ENCODE assay signal across 8 cellular contexts in genomic region chr18:72543362-72544055, GRCh38. TPM values are rescaled to one million over a fixed set of nuclear protein-coding genes. Genes with fewer than 3 reads are reported as not detected.
DNase-seq lines count a peak whose midpoint lies in the region; ATAC-seq lines count a peak whose summit lies in the region.

No MANE protein-coding gene starts in this region.

- ATAC-seq in GM19023 (IDR thresholded peaks at IDR 0.05; ENCODE audit: unreplicated experiment) (no peak), HG03025 (IDR thresholded peaks at IDR 0.05; ENCODE audit: low FRiP score, unreplicated experiment) (no peak), GM21515 (IDR thresholded peaks at IDR 0.05; ENCODE audit: unreplicated experiment) (no peak)

- no peak overlapping the region for H3K9ac ChIP-seq in HUES6 (ENCODE audit: low read length)

- H3K27ac ChIP-seq in HUES6 (ENCODE audit: low read depth, low read length) (no peak overlapping the region), mesodermal cell (ENCODE audit: low read depth, low read length, severe bottlenecking) (no peak overlapping the region)

- H3K4me1 ChIP-seq in HUES6 (ENCODE audit: control insufficient read depth, insufficient read depth, low read length) (peaks cover 12% of the 10 kb centered on the region), mesodermal cell (ENCODE audit: control insufficient read depth, insufficient read depth, low read length, poor library complexity, severe bottlenecking) (no peaks in the 10 kb centered on the region)

- DNase-seq in ACHN, result peak; percentile 7
- peak; percentile 25 for DNase-seq in astrocyte of the hippocampus (ENCODE audit: low read depth, low spot score)
- DNase-seq in NCI-H1694 (lab: John Stamatoyannopoulos, UW), result no peak

- H3K4me3 ChIP-seq in HUES6 (ENCODE audit: low read depth, low read length) (peak overlapping the region; percentile 53), mesodermal cell (ENCODE audit: extremely low read depth, insufficient read depth, low read length, poor library complexity, severe bottlenecking) (peak overlapping the region; percentile 8)

- no peaks in the 10 kb centered on the region for H3K9me3 ChIP-seq in HUES6 (ENCODE audit: control insufficient read depth, insufficient read depth, low read depth, low read length)
- H3K9me3 ChIP-seq in mesodermal cell (ENCODE audit: control insufficient read depth, low read length), result peaks cover 6% of the 10 kb centered on the region

- WGBS in mesodermal cell (ENCODE audit: insufficient coverage in 2 of 2), 2 experiments, result 58 to 72% methylated on average over 49 to 72 of the region's 73 CpGs

- H3K27me3 ChIP-seq in HUES6 (ENCODE audit: control insufficient read depth, insufficient read depth, low read length), result peaks cover 95% of the 10 kb centered on the region

- in situ Hi-C loops in ACHN (cut with HindIII; ENCODE audit: low pct_ligation_motif_present, low pct_unique_long_range_greater_than_20kb, low sequenced_read_pairs), result no loop called here

- H3K36me3 ChIP-seq in HUES6 (ENCODE audit: control insufficient read depth, insufficient read depth, low read length), result no peaks in the 10 kb centered on the region
- no peaks in the 10 kb centered on the region for H3K36me3 ChIP-seq in mesodermal cell (ENCODE audit: control insufficient read depth, insufficient read depth, low read length)

RNA-seq across cellular contexts. Expression of gene CBLN2, which starts 0.6 kb away (rescaled TPM):
- 2.2 TPM for polyA plus RNA-seq in mesodermal cell (2013, experiment 1 of 2)
- polyA plus RNA-seq in mesodermal cell (2013, experiment 2 of 2), result 1.5 TPM
